In the genomic region with DNA sequence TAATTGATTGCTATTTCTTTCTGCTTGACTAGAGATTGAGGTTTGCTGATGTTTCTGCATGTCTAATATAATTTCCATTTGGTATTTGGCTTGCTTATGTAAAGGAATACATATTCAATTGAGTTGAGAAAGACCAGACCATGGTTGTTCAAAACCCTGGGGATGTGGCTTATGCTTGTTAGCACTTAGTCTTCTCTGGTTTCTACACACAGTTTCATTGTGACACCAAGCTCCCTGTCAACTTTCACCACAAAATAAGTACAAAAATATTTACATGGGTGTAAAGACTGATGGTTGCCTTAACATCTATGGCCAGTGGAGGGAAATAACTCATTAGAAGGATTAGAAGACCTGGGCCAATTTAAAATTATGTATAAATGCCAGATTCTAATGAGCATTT, we compare ENCODE assay signal across 28 cellular contexts.
"Had no signal": no experiment of that assay in that cellular context is flagged by ENCODE, and none has a peak within 500 bp of the region (broad histone marks: within the 10 kb centered on the region; RNA-seq: fewer than 3 reads in every experiment).

No MANE protein-coding gene starts in this region.

- H3K4me3 Mint-ChIP-seq: naive B cell; naive thymus-derived CD8-positive, alpha-beta T cell; nephron progenitor cell; neural crest cell; stimulated activated effector memory CD8-positive, alpha-beta T cell treated with anti-CD3 and anti-CD28 coated beads, Interleukin-12 subunit alpha, Interleukin-12 subunit beta, amount 100 ng/mL, for 72 hours; stimulated activated naive B cell treated with anti-CD40 and anti-IgM and Interleukin-4, amounts not matched to agents 10 μg/mL and 1 μg/mL and 100 μg/mL, for 72 hours; stimulated activated naive CD8-positive, alpha-beta T cell treated with anti-CD3 and anti-CD28 coated beads, Interleukin-15, amount 100 ng/mL, for 72 hours; type B pancreatic cell had no signal

- H3K27me3 ChIP-seq: neutrophil, pancreas, right lobe of liver, sigmoid colon, testis, tibial artery, transverse colon, uterus had no signal

- H3K36me3 Mint-ChIP-seq: naive B cell; naive thymus-derived CD8-positive, alpha-beta T cell; stimulated activated effector memory CD8-positive, alpha-beta T cell treated with anti-CD3 and anti-CD28 coated beads, Interleukin-12 subunit alpha, Interleukin-12 subunit beta, amount 100 ng/mL, for 72 hours; stimulated activated naive B cell treated with anti-CD40 and anti-IgM and Interleukin-4, amounts not matched to agents 10 μg/mL and 1 μg/mL and 100 μg/mL, for 72 hours; type B pancreatic cell had no signal

- H3K27ac Mint-ChIP-seq: naive B cell; naive thymus-derived CD8-positive, alpha-beta T cell; nephron progenitor cell; stimulated activated effector memory CD8-positive, alpha-beta T cell treated with anti-CD3 and anti-CD28 coated beads, Interleukin-12 subunit alpha, Interleukin-12 subunit beta, amount 100 ng/mL, for 72 hours; stimulated activated naive B cell treated with anti-CD40 and anti-IgM and Interleukin-4, amounts not matched to agents 10 μg/mL and 1 μg/mL and 100 μg/mL, for 72 hours; type B pancreatic cell had no signal

- H3K27me3 Mint-ChIP-seq: naive B cell; stimulated activated naive B cell treated with anti-CD40 and anti-IgM and Interleukin-4, amounts not matched to agents 10 μg/mL and 1 μg/mL and 100 μg/mL, for 72 hours had no signal

- H3K9me3 Mint-ChIP-seq: naive B cell; naive thymus-derived CD8-positive, alpha-beta T cell; neural crest cell; stimulated activated effector memory CD8-positive, alpha-beta T cell treated with anti-CD3 and anti-CD28 coated beads, Interleukin-12 subunit alpha, Interleukin-12 subunit beta, amount 100 ng/mL, for 72 hours; stimulated activated naive B cell treated with anti-CD40 and anti-IgM and Interleukin-4, amounts not matched to agents 10 μg/mL and 1 μg/mL and 100 μg/mL, for 72 hours; stimulated activated naive CD8-positive, alpha-beta T cell treated with anti-CD3 and anti-CD28 coated beads, Interleukin-15, amount 100 ng/mL, for 72 hours; type B pancreatic cell had no signal

- H3K4me3 ChIP-seq: pancreas, prostate gland, right lobe of liver, sigmoid colon, suprapubic skin, testis, tibial artery, transverse colon, upper lobe of right lung, uterus had no signal

- H3K4me1 ChIP-seq: pancreas, prostate gland, right lobe of liver, sigmoid colon, suprapubic skin, testis, tibial artery, transverse colon, upper lobe of right lung, uterus had no signal

- H3K36me3 ChIP-seq: pancreas, prostate gland, right lobe of liver, sigmoid colon, suprapubic skin, tibial artery, transverse colon, upper lobe of right lung, uterus had no signal

- H3K9me3 ChIP-seq: neutrophil, pancreas, prostate gland, right lobe of liver, sigmoid colon, suprapubic skin, testis, tibial artery, transverse colon, upper lobe of right lung, uterus had no signal

- H3K27ac ChIP-seq: neutrophil, pancreas, prostate gland, right lobe of liver, sigmoid colon, suprapubic skin, testis, tibial artery, transverse colon, upper lobe of right lung, uterus had no signal

- ATAC-seq: naive thymus-derived CD8-positive, alpha-beta T cell; pancreas; right cardiac atrium; right lobe of liver; stimulated activated effector memory CD8-positive, alpha-beta T cell treated with anti-CD3 and anti-CD28 coated beads, Interleukin-12 subunit alpha, Interleukin-12 subunit beta, amount 100 ng/mL, for 72 hours; stimulated activated naive B cell treated with anti-CD40 and anti-IgM and Interleukin-4, amounts not matched to agents 10 μg/mL and 1 μg/mL and 100 μg/mL, for 72 hours; stimulated activated naive CD8-positive, alpha-beta T cell treated with anti-CD3 and anti-CD28 coated beads, Interleukin-15, amount 100 ng/mL, for 72 hours; upper lobe of right lung had no signal

- H3K4me1 Mint-ChIP-seq: naive B cell; nephron progenitor cell; neural crest cell; stimulated activated effector memory CD8-positive, alpha-beta T cell treated with anti-CD3 and anti-CD28 coated beads, Interleukin-12 subunit alpha, Interleukin-12 subunit beta, amount 100 ng/mL, for 72 hours; stimulated activated naive B cell treated with anti-CD40 and anti-IgM and Interleukin-4, amounts not matched to agents 10 μg/mL and 1 μg/mL and 100 μg/mL, for 72 hours; stimulated activated naive CD8-positive, alpha-beta T cell treated with anti-CD3 and anti-CD28 coated beads, Interleukin-15, amount 100 ng/mL, for 72 hours had no signal

- DNase-seq: naive B cell; naive thymus-derived CD8-positive, alpha-beta T cell; nephron progenitor cell; nucleus accumbens; pancreas; right cardiac atrium; right lobe of liver; sigmoid colon; small intestine; stimulated activated CD4-positive, alpha-beta T cell treated with anti-CD3 and anti-CD28 coated beads, Interleukin-15, amount 100 ng/mL, for 24 hours; stimulated activated CD4-positive, alpha-beta T cell treated with anti-CD3 and anti-CD28 coated beads, Interleukin-2, amount 100 ng/mL, for 24 hours; stimulated activated CD4-positive, alpha-beta T cell treated with anti-CD3 and anti-CD28 coated beads, Interleukin-2, amount 100 ng/mL, for 48 hours; stimulated activated CD4-positive, alpha-beta T cell treated with anti-CD3 and anti-CD28 coated beads, Interleukin-4, amount 100 ng/mL, for 24 hours; stimulated activated naive B cell treated with anti-CD40 and anti-IgM and Interleukin-4, amounts not matched to agents 10 μg/mL and 1 μg/mL and 100 μg/mL, for 72 hours; stimulated activated naive CD4-positive, alpha-beta T cell treated with Interleukin-2 at 50 U/mL for 16 hours; stimulated activated naive CD8-positive, alpha-beta T cell treated with anti-CD3 and anti-CD28 coated beads, Interleukin-15, amount 100 ng/mL, for 72 hours; substantia nigra; testis; tibial artery; transverse colon; upper lobe of right lung; uterus had no signal
